ENCODE assay signal across 15 cellular contexts in genomic region chr3:118671192-118671591, GRCh38.
A peak's percentile ranks its signal among the peaks of the same experiment; 100 is the strongest.
DNase-seq lines count a peak whose midpoint lies in the region; ATAC-seq and TF ChIP-seq lines count a peak whose summit lies in the region.
"Had no signal": no experiment of that assay in that cellular context is flagged by ENCODE, and none has a peak within 500 bp of the region (broad histone marks: within the 10 kb centered on the region; RNA-seq: fewer than 3 reads in every experiment).

No MANE protein-coding gene starts in this region.

- no peaks in the 10 kb centered on the region for H3K4me1 ChIP-seq in GM23338 (ENCODE audit: insufficient read depth)
- no peaks in the 10 kb centered on the region for H3K4me1 ChIP-seq in H9 (ENCODE audit: insufficient read depth, low read length)

- no peaks in the 10 kb centered on the region for H3K79me1 ChIP-seq in H9 (ENCODE audit: insufficient read depth, low read depth, low read length, poor library complexity, severe bottlenecking)

- H3K4me2 ChIP-seq in GM23338 (no peak overlapping the region), H9 (ENCODE audit: insufficient read depth, insufficient read length, low read length) (no peak overlapping the region)
- H3K4me2 ChIP-seq: KMS-11 had no signal

- no peak overlapping the region for H2BK20ac ChIP-seq in H9 (ENCODE audit: low read depth, low read length, poor library complexity, severe bottlenecking)

- H3K9me2 ChIP-seq in GM23338 (ENCODE audit: insufficient read depth), result no peaks in the 10 kb centered on the region

- no peak overlapping the region for H2BK5ac ChIP-seq in H9 (ENCODE audit: insufficient read length, low read length)

- no peaks in the 10 kb centered on the region for H3K23me2 ChIP-seq in H9 (ENCODE audit: insufficient read length, low read depth, low read length, poor library complexity, severe bottlenecking)

- no peak for ATAC-seq in GM23338
- no peak for ATAC-seq in GM18498 (IDR thresholded peaks at IDR 0.05; ENCODE audit: unreplicated experiment)
- no peak for ATAC-seq in GM18858 (IDR thresholded peaks at IDR 0.05; ENCODE audit: unreplicated experiment)
- ATAC-seq: HCT116 had no signal

- H3K79me2 ChIP-seq in GM23338 (replicated peaks; ENCODE audit: insufficient read depth), result no peaks in the 10 kb centered on the region
- H3K79me2 ChIP-seq in H9 (ENCODE audit: insufficient read depth, low read length), result no peaks in the 10 kb centered on the region

- H3K14ac ChIP-seq in H9 (ENCODE audit: insufficient read depth, low read length), result no peak overlapping the region

- H2AFZ ChIP-seq in GM23338, result no peak overlapping the region
- H2AFZ ChIP-seq in H9 (ENCODE audit: low read length), result no peak overlapping the region

- no peak overlapping the region for H3K4ac ChIP-seq in H9 (ENCODE audit: low read depth, low read length)

- H3K36me3 Mint-ChIP-seq in GM23338 (ENCODE audit: low read depth) (no peaks in the 10 kb centered on the region), H9 (ENCODE audit: insufficient read depth in 1 of 3, low read depth in 3 of 3) (no peaks in the 10 kb centered on the region), glutamatergic neuron (ENCODE audit: unreplicated experiment) (no peaks in the 10 kb centered on the region)

- H3K56ac ChIP-seq in H9 (ENCODE audit: insufficient read length, low read depth, low read length), result no peak overlapping the region

- H4K20me1 ChIP-seq in GM23338 (replicated peaks; ENCODE audit: insufficient read depth) (no peaks in the 10 kb centered on the region), H9 (ENCODE audit: control insufficient read depth, insufficient read depth, insufficient read length) (no peaks in the 10 kb centered on the region)

- H3K18ac ChIP-seq in H9 (ENCODE audit: insufficient read length, low read depth, low read length), result no peak overlapping the region

- H3K4me3 Mint-ChIP-seq in GM23338 (no peak overlapping the region), H9 (no peak overlapping the region), glutamatergic neuron (ENCODE audit: unreplicated experiment) (no peak overlapping the region)
- H3K4me3 Mint-ChIP-seq: CD4-positive, alpha-beta T cell; HFFc6 had no signal

- H3K27me3 Mint-ChIP-seq in GM23338 (ENCODE audit: insufficient read depth, low read depth, poor library complexity), result no peaks in the 10 kb centered on the region
- H3K27me3 Mint-ChIP-seq in H9 (ENCODE audit: low read depth), result no peaks in the 10 kb centered on the region
- no peaks in the 10 kb centered on the region for H3K27me3 Mint-ChIP-seq in glutamatergic neuron (ENCODE audit: unreplicated experiment)
- H3K27me3 Mint-ChIP-seq: CD4-positive, alpha-beta T cell had no signal

- no peak overlapping the region for H3K4me3 ChIP-seq in GM23338

- no peak overlapping the region for H2BK15ac ChIP-seq in H9 (ENCODE audit: low read depth, low read length)

- H3K27ac Mint-ChIP-seq in GM23338 (no peak overlapping the region), H9 (no peak overlapping the region), glutamatergic neuron (ENCODE audit: unreplicated experiment) (peak overlapping the region; percentile 16)
- H3K27ac Mint-ChIP-seq: CD4-positive, alpha-beta T cell; HFFc6 had no signal

- H3K27ac ChIP-seq in GM23338 (ENCODE audit: low read depth) (no peak overlapping the region), H9 (ENCODE audit: insufficient read length, low read depth, low read length) (no peak overlapping the region)
- H3K27ac ChIP-seq: C4-2B, KMS-11 had no signal

- H3K4me1 Mint-ChIP-seq in GM23338 (peaks cover 8% of the 10 kb centered on the region; the same call in 1 of the 3 replicates), H9 (peaks cover 0 to 5% of the 10 kb centered on the region in 2 experiments; a peak in 2 of 4 replicates), glutamatergic neuron (ENCODE audit: low read depth, unreplicated experiment) (no peaks in the 10 kb centered on the region)

- H2BK12ac ChIP-seq in H9 (ENCODE audit: insufficient read length, low read depth, low read length), result no peak overlapping the region

- no peak overlapping the region for H3K23ac ChIP-seq in H9 (ENCODE audit: insufficient read length, low read depth, low read length)

- H3F3A ChIP-seq in GM23338 (replicated peaks; ENCODE audit: low read depth), result no peaks in the 10 kb centered on the region

- DNase-seq in GM23338 (ENCODE audit: low spot score) (no peak), H9 (no peak), glutamatergic neuron (no peak), NCI-H2029 (lab: John Stamatoyannopoulos, UW) (no peak)
- DNase-seq: ACHN; CD4-positive, alpha-beta T cell; DMS153; DMS79; GDM1; HFFc6 had no signal

- H4K5ac ChIP-seq in H9 (ENCODE audit: insufficient read length, low read depth, low read length), result no peak overlapping the region

- H4K91ac ChIP-seq in H9 (ENCODE audit: insufficient read length, low read depth, low read length), result no peak overlapping the region

- H3T11ph ChIP-seq in H9 (ENCODE audit: low read length), result no peak overlapping the region

- no peak overlapping the region for H2AK5ac ChIP-seq in H9 (ENCODE audit: insufficient read length, low read length)

- H3K9ac ChIP-seq in H9 (ENCODE audit: extremely low read depth, insufficient read length, low read length), result no peak overlapping the region
- H3K9ac ChIP-seq: KMS-11 had no signal

- TF ChIP-seq CTCF in GM23338 (conservative IDR thresholded peaks at IDR 0.05; ENCODE audit: low read depth in 2 of 2), result peak; percentile 15 to 41; a peak in 3 of 4 replicates
- TF ChIP-seq CTCF in H9 (conservative IDR thresholded peaks at IDR 0.05), result peak; percentile 21; the same call in 2 of the 3 replicates
- TF ChIP-seq CTCF in glutamatergic neuron (IDR thresholded peaks at IDR 0.05; ENCODE audit: partially characterized antibody, unreplicated experiment), result no peak

- WGBS in H9 (ENCODE audit: extremely low coverage, insufficient read length, low lambda C conversion rate), result no CpG with 5 or more reads among the region's 2 CpGs

- H3K27me3 ChIP-seq in GM23338 (ENCODE audit: insufficient read depth) (no peaks in the 10 kb centered on the region), H9 (ENCODE audit: insufficient read depth, low read length) (no peaks in the 10 kb centered on the region)

- no peak overlapping the region for H4K8ac ChIP-seq in H9 (replicated peaks; ENCODE audit: insufficient read length, low read depth, low read length)

- H2BK120ac ChIP-seq in H9 (ENCODE audit: low read depth, low read length, poor library complexity, severe bottlenecking), result no peak overlapping the region

- no peaks in the 10 kb centered on the region for H3K9me3 ChIP-seq in H9 (ENCODE audit: control insufficient read depth, low read depth, low read length)

- H3K9me3 Mint-ChIP-seq in GM23338 (no peaks in the 10 kb centered on the region), H9 (no peaks in the 10 kb centered on the region), glutamatergic neuron (ENCODE audit: unreplicated experiment) (no peaks in the 10 kb centered on the region)

- H3K36me3 ChIP-seq in GM23338 (ENCODE audit: insufficient read depth), result no peaks in the 10 kb centered on the region
